ENCODE assay signal across 9 cellular contexts in the genomic region with DNA sequence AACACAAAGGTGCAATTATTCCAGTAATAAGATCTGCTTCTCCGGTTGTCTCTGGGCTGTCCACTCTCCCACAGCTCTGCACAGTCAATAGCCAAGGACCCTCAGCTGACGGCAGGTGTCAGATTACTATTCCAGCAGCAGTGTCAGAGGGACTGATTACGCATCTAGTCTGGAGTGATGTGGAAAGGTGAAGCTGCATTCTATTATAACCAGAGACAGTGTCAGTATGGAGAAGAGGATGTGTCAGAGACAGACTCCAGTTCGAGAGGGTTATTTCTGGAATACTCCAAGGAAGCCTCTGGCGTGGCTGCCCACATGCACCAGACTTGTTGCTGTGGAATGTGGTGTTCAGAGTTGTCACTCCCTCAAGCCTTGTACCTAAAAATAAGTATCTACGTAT.
DNase-seq lines count a peak whose midpoint lies in the region; ATAC-seq and TF ChIP-seq lines count a peak whose summit lies in the region.
"Had no signal": no experiment of that assay in that cellular context is flagged by ENCODE, and none has a peak within 500 bp of the region (broad histone marks: within the 10 kb centered on the region; RNA-seq: fewer than 3 reads in every experiment).

No MANE protein-coding gene starts in this region.

- no peak for TF ChIP-seq EP300 in gastroesophageal sphincter (IDR thresholded peaks at IDR 0.05)

- TF ChIP-seq CTCF in AG09309 (IDR thresholded peaks at IDR 0.05; ENCODE audit: control insufficient read depth, insufficient read depth, low read depth, low read length, missing control alignments) = no peak
- TF ChIP-seq CTCF in WTC11 (IDR thresholded peaks at IDR 0.05) = no peak
- no peak for TF ChIP-seq CTCF in gastroesophageal sphincter (IDR thresholded peaks at IDR 0.05)

- peak; percentile 82 for ATAC-seq in WTC11
- no peak for ATAC-seq in gastroesophageal sphincter
- ATAC-seq in GM21360 (IDR thresholded peaks at IDR 0.05; ENCODE audit: unreplicated experiment) = no peak

- H3K27me3 Mint-ChIP-seq in WTC11 (ENCODE audit: low read depth) = no peaks in the 10 kb centered on the region
- H3K27me3 Mint-ChIP-seq: CD4-positive, alpha-beta T cell had no signal

- H3K4me1 Mint-ChIP-seq in WTC11 = peaks cover 25% of the 10 kb centered on the region

- H3K36me3 Mint-ChIP-seq in WTC11 = no peaks in the 10 kb centered on the region

- POLR2A ChIA-PET in WTC11 (lab: Charles Lee) = no interaction called here

- no peak overlapping the region for H3K27ac Mint-ChIP-seq in WTC11
- H3K27ac Mint-ChIP-seq: CD4-positive, alpha-beta T cell had no signal

- TF ChIP-seq POLR2A in gastroesophageal sphincter (IDR thresholded peaks at IDR 0.05) = no peak

- H3K4me3 Mint-ChIP-seq in WTC11 = no peak overlapping the region
- H3K4me3 Mint-ChIP-seq: CD4-positive, alpha-beta T cell had no signal

- 34 to 38% methylated on average over 5 to 6 of the region's 6 CpGs for WGBS in gastroesophageal sphincter (ENCODE audit: low coverage in 1 of 2), 2 donors

- no peaks in the 10 kb centered on the region for H3K27me3 ChIP-seq in gastroesophageal sphincter

- H3K36me3 ChIP-seq in gastroesophageal sphincter = no peaks in the 10 kb centered on the region

- no peak overlapping the region for H3K4me3 ChIP-seq in AG09309 (ENCODE audit: control insufficient read depth, low read depth, low read length)
- H3K4me3 ChIP-seq in gastroesophageal sphincter = no peak overlapping the region

- H3K9me3 Mint-ChIP-seq in WTC11 = peaks cover 17% of the 10 kb centered on the region
- H3K9me3 Mint-ChIP-seq: CD4-positive, alpha-beta T cell had no signal

- H3K9me3 ChIP-seq in gastroesophageal sphincter = no peaks in the 10 kb centered on the region

- H3K27ac ChIP-seq in gastroesophageal sphincter = peak overlapping the region in 1 of 4 donors; percentile 1

- CTCF ChIA-PET in WTC11 (lab: Charles Lee) = interaction anchor here (1.1 to 1.8 kb wide), 2 partner anchors 8 to 14 kb away, joined by 3 to 4 read pairs; no protein-coding TSS in a partner anchor

- peaks cover 0 to 10% (median 0%) of the 10 kb centered on the region in 3 donors for H3K4me1 ChIP-seq in gastroesophageal sphincter

- DNase-seq in AG09309 (ENCODE audit: low read depth) = peak; percentile 21
- peak; percentile 20 for DNase-seq in NCI-H1092 treated with DMSO at 0.1 percent for 48 hours (lab: John Stamatoyannopoulos, UW)
- no peak for DNase-seq in WTC11 (ENCODE audit: low spot score)
- DNase-seq in iris pigment epithelial cell (ENCODE audit: low read depth) = peak; percentile 72
- no peak for DNase-seq in 8988T
- DNase-seq in activated CD4-positive, CD25-positive, alpha-beta regulatory T cell (lab: John Stamatoyannopoulos, UW) = no peak
- DNase-seq: CD4-positive, alpha-beta T cell had no signal

TF ChIP-seq in WTC11, 78 proteins besides CTCF, POLR2A, EP300 and RAD21:
- TF ChIP-seq, protein P1, sequence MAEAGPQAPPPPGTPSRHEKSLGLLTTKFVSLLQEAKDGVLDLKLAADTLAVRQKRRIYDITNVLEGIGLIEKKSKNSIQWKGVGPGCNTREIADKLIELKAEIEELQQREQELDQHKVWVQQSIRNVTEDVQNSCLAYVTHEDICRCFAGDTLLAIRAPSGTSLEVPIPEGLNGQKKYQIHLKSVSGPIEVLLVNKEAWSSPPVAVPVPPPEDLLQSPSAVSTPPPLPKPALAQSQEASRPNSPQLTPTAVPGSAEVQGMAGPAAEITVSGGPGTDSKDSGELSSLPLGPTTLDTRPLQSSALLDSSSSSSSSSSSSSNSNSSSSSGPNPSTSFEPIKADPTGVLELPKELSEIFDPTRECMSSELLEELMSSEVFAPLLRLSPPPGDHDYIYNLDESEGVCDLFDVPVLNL (CRISPR knock-in tag; IDR thresholded peaks at IDR 0.05; ENCODE audit: borderline replicate concordance, low read depth) = no peak
- TF ChIP-seq ZSCAN18 (CRISPR knock-in tag; IDR thresholded peaks at IDR 0.05) (no peak), ZNF138 (CRISPR knock-in tag; conservative IDR thresholded peaks at IDR 0.05) (no peak), ZNF232 (CRISPR knock-in tag; IDR thresholded peaks at IDR 0.05) (no peak), MXD4 (CRISPR knock-in tag; IDR thresholded peaks at IDR 0.05; ENCODE audit: borderline replicate concordance) (no peak), MLX (CRISPR knock-in tag; IDR thresholded peaks at IDR 0.05) (no peak), KAT7 (CRISPR knock-in tag; IDR thresholded peaks at IDR 0.05; ENCODE audit: borderline replicate concordance) (no peak), ETV6 (CRISPR knock-in tag; IDR thresholded peaks at IDR 0.05) (no peak), AFF4 (CRISPR knock-in tag; IDR thresholded peaks at IDR 0.05; ENCODE audit: borderline replicate concordance) (no peak), CDX4 (CRISPR knock-in tag; IDR thresholded peaks at IDR 0.05; ENCODE audit: borderline replicate concordance) (no peak), CREM (CRISPR knock-in tag; IDR thresholded peaks at IDR 0.05) (no peak), ATF2 (CRISPR knock-in tag; IDR thresholded peaks at IDR 0.05; ENCODE audit: borderline replicate concordance, low read depth) (no peak), SMAD4 (CRISPR knock-in tag; IDR thresholded peaks at IDR 0.05) (no peak)

Comparison
In these comparisons a context has a peak if more than half of its experiments do, and no peak if none do; other contexts are left out.
1. DNase-seq: peak in AG09309 (single experiment), NCI-H1092 treated with DMSO at 0.1 percent for 48 hours (single experiment) and iris pigment epithelial cell (single experiment); none in WTC11 (single experiment), 8988T (single experiment) and activated CD4-positive, CD25-positive, alpha-beta regulatory T cell (0 of 4).